20 cellular contexts compared by ENCODE assay signal in genomic region chr14:97584528-97584927, GRCh38.
A peak's percentile ranks its signal among the peaks of the same experiment; 100 is the strongest.
DNase-seq lines count a peak whose midpoint lies in the region; FAIRE-seq and TF ChIP-seq lines count a peak whose summit lies in the region.
"Had no signal": no experiment of that assay in that cellular context is flagged by ENCODE, and none has a peak within 500 bp of the region (broad histone marks: within the 10 kb centered on the region; RNA-seq: fewer than 3 reads in every experiment).

No MANE protein-coding gene starts in this region.

- no peak overlapping the region for H2AK5ac ChIP-seq in mesendoderm (ENCODE audit: low read length)

- no peaks in the 10 kb centered on the region for H3K79me1 ChIP-seq in mesendoderm (ENCODE audit: low read length)

- H3K4ac ChIP-seq in mesendoderm (ENCODE audit: low read depth, low read length), result no peak overlapping the region

- no CpG with 5 or more reads among the region's 2 CpGs for WGBS in mesendoderm (ENCODE audit: extremely low coverage, insufficient coverage, low lambda C conversion rate)

- H2BK15ac ChIP-seq in mesendoderm (replicated peaks; ENCODE audit: low read depth), result no peak overlapping the region

- no peak overlapping the region for H3K27ac ChIP-seq in mesendoderm (ENCODE audit: low read depth, low read length)
- no peak overlapping the region for H3K27ac ChIP-seq in Peyer's patch
- H3K27ac ChIP-seq: pancreas, right atrium auricular region, uterus had no signal

- no peaks in the 10 kb centered on the region for H3K79me2 ChIP-seq in mesendoderm (ENCODE audit: control insufficient read depth, insufficient read depth, low read length)

- H3K4me3 Mint-ChIP-seq in activated CD4-positive, alpha-beta T cell treated with anti-CD3 and anti-CD28 coated beads, Interleukin-2, amount 10 ng/mL, durations not matched to agents 7 days and 5 days, result no peak overlapping the region
- H3K4me3 Mint-ChIP-seq: activated CD4-positive, alpha-beta memory T cell treated with anti-CD3 and anti-CD28 coated beads for 36 hours; natural killer cell treated with Interleukin-12 subunit alpha and Interleukin-12 subunit beta and Interleukin-15 and Interleukin-18, amount 100 ng/mL, for 72 hours; stimulated activated memory B cell treated with anti-CD40 and anti-IgM and Interleukin-4, amounts not matched to agents 10 μg/mL and 1 μg/mL and 100 μg/mL, for 72 hours had no signal

- no peak overlapping the region for H4K8ac ChIP-seq in mesendoderm (ENCODE audit: low read depth, low read length)

- H3K23ac ChIP-seq in mesendoderm (ENCODE audit: low read length), result no peak overlapping the region

- peak; percentile 84 for FAIRE-seq in bronchial epithelial cell (lab: Jason Lieb, UNC)
- FAIRE-seq: A204.1, GM12891, pancreas had no signal

- H3K56ac ChIP-seq in mesendoderm (ENCODE audit: low read length), result no peak overlapping the region

- TF ChIP-seq CTCF in bronchial epithelial cell (IDR thresholded peaks at IDR 0.05; ENCODE audit: insufficient read depth, low read length, severe bottlenecking), result peak; percentile 8
- TF ChIP-seq CTCF in Peyer's patch (IDR thresholded peaks at IDR 0.05), result no peak

- no peak for TF ChIP-seq POLR2A in Peyer's patch (IDR thresholded peaks at IDR 0.05)

- DNase-seq in activated CD4-positive, alpha-beta T cell treated with anti-CD3 and anti-CD28 coated beads for 48 hours, result peak; percentile 7
- DNase-seq in activated CD4-positive, alpha-beta T cell treated with anti-CD3 and anti-CD28 coated beads, Interleukin-2, amount 10 ng/mL, durations not matched to agents 7 days and 5 days, result no peak
- DNase-seq in H7 (peak; percentile 25), bronchial epithelial cell (ENCODE audit: low read depth) (no peak), mesendoderm (peak; percentile 62), Peyer's patch (no peak), NOMO-1 treated with DMSO at 0.1 percent for 48 hours (lab: John Stamatoyannopoulos, UW; ENCODE audit: unreplicated experiment) (no peak), SHP77 treated with DMSO at 0.1 percent for 48 hours (lab: John Stamatoyannopoulos, UW) (no peak)
- DNase-seq: activated CD4-positive, alpha-beta memory T cell treated with anti-CD3 and anti-CD28 coated beads for 36 hours; foreskin fibroblast; GDM1; NCI-H69; pancreas; stimulated activated CD4-positive, alpha-beta T cell treated with anti-CD3 and anti-CD28 coated beads, Interleukin-2, amount 100 ng/mL, for 48 hours; uterus had no signal

- H3K27me3 ChIP-seq in H7 (ENCODE audit: control insufficient read depth, insufficient read depth, low read length), result no peaks in the 10 kb centered on the region
- no peaks in the 10 kb centered on the region for H3K27me3 ChIP-seq in bronchial epithelial cell (ENCODE audit: control insufficient read depth, insufficient read depth, low read length)
- H3K27me3 ChIP-seq in mesendoderm (ENCODE audit: insufficient read depth, low read length, poor library complexity), result no peaks in the 10 kb centered on the region
- no peaks in the 10 kb centered on the region for H3K27me3 ChIP-seq in Peyer's patch
- H3K27me3 ChIP-seq: pancreas, right atrium auricular region, uterus had no signal

- no peak overlapping the region for H2BK5ac ChIP-seq in mesendoderm (ENCODE audit: low read length)

- CTCF ChIA-PET in activated CD4-positive, alpha-beta T cell treated with anti-CD3 and anti-CD28 coated beads, Interleukin-2, amount 10 ng/mL, durations not matched to agents 7 days and 5 days (lab: Charles Lee), result no interaction called here

- no peaks in the 10 kb centered on the region for H3K9me3 ChIP-seq in Peyer's patch
- H3K9me3 ChIP-seq: pancreas, right atrium auricular region, uterus had no signal

- H3K36me3 ChIP-seq in H7 (replicated peaks; ENCODE audit: control insufficient read depth, insufficient read depth, low read length) (no peaks in the 10 kb centered on the region), bronchial epithelial cell (ENCODE audit: control insufficient read depth, insufficient read depth, low read length) (no peaks in the 10 kb centered on the region), mesendoderm (ENCODE audit: control insufficient read depth, insufficient read depth, low read length) (no peaks in the 10 kb centered on the region), Peyer's patch (no peaks in the 10 kb centered on the region)
- H3K36me3 ChIP-seq: pancreas, right atrium auricular region, uterus had no signal

- H3K4me1 ChIP-seq in mesendoderm (ENCODE audit: control insufficient read depth, low read depth, low read length) (no peaks in the 10 kb centered on the region), Peyer's patch (no peaks in the 10 kb centered on the region)
- H3K4me1 ChIP-seq: pancreas, right atrium auricular region, uterus had no signal

- H3K27ac Mint-ChIP-seq in activated CD4-positive, alpha-beta T cell treated with anti-CD3 and anti-CD28 coated beads, Interleukin-2, amount 10 ng/mL, durations not matched to agents 7 days and 5 days, result no peak overlapping the region
- H3K27ac Mint-ChIP-seq: activated CD4-positive, alpha-beta memory T cell treated with anti-CD3 and anti-CD28 coated beads for 36 hours; natural killer cell treated with Interleukin-12 subunit alpha and Interleukin-12 subunit beta and Interleukin-15 and Interleukin-18, amount 100 ng/mL, for 72 hours; stimulated activated memory B cell treated with anti-CD40 and anti-IgM and Interleukin-4, amounts not matched to agents 10 μg/mL and 1 μg/mL and 100 μg/mL, for 72 hours had no signal

- H3K18ac ChIP-seq in mesendoderm (ENCODE audit: low read length), result no peak overlapping the region

- peaks cover 8% of the 10 kb centered on the region for H3K4me1 Mint-ChIP-seq in activated CD4-positive, alpha-beta T cell treated with anti-CD3 and anti-CD28 coated beads, Interleukin-2, amount 10 ng/mL, durations not matched to agents 7 days and 5 days
- H3K4me1 Mint-ChIP-seq: stimulated activated memory B cell treated with anti-CD40 and anti-IgM and Interleukin-4, amounts not matched to agents 10 μg/mL and 1 μg/mL and 100 μg/mL, for 72 hours had no signal

- no peak overlapping the region for H4K5ac ChIP-seq in mesendoderm (ENCODE audit: low read length)

- peaks cover 17% of the 10 kb centered on the region for H3K9me3 Mint-ChIP-seq in activated CD4-positive, alpha-beta T cell treated with anti-CD3 and anti-CD28 coated beads, Interleukin-2, amount 10 ng/mL, durations not matched to agents 7 days and 5 days
- H3K9me3 Mint-ChIP-seq: activated CD4-positive, alpha-beta memory T cell treated with anti-CD3 and anti-CD28 coated beads for 36 hours; natural killer cell treated with Interleukin-12 subunit alpha and Interleukin-12 subunit beta and Interleukin-15 and Interleukin-18, amount 100 ng/mL, for 72 hours had no signal

- no peaks in the 10 kb centered on the region for H3K27me3 Mint-ChIP-seq in activated CD4-positive, alpha-beta T cell treated with anti-CD3 and anti-CD28 coated beads, Interleukin-2, amount 10 ng/mL, durations not matched to agents 7 days and 5 days
- H3K27me3 Mint-ChIP-seq: activated CD4-positive, alpha-beta memory T cell treated with anti-CD3 and anti-CD28 coated beads for 36 hours; natural killer cell treated with Interleukin-12 subunit alpha and Interleukin-12 subunit beta and Interleukin-15 and Interleukin-18, amount 100 ng/mL, for 72 hours; stimulated activated memory B cell treated with anti-CD40 and anti-IgM and Interleukin-4, amounts not matched to agents 10 μg/mL and 1 μg/mL and 100 μg/mL, for 72 hours had no signal

- no peak overlapping the region for H3K4me2 ChIP-seq in mesendoderm (ENCODE audit: low read length)

- H2BK120ac ChIP-seq in mesendoderm (ENCODE audit: low read depth, low read length), result no peak overlapping the region

- POLR2A ChIA-PET in activated CD4-positive, alpha-beta T cell treated with anti-CD3 and anti-CD28 coated beads, Interleukin-2, amount 10 ng/mL, durations not matched to agents 7 days and 5 days (lab: Charles Lee), result no interaction called here

- H3K9ac ChIP-seq in mesendoderm (ENCODE audit: low read length), result no peak overlapping the region

- H3K36me3 Mint-ChIP-seq in activated CD4-positive, alpha-beta T cell treated with anti-CD3 and anti-CD28 coated beads, Interleukin-2, amount 10 ng/mL, durations not matched to agents 7 days and 5 days (ENCODE audit: low read depth), result peaks cover 6% of the 10 kb centered on the region
- H3K36me3 Mint-ChIP-seq: activated CD4-positive, alpha-beta memory T cell treated with anti-CD3 and anti-CD28 coated beads for 36 hours; natural killer cell treated with Interleukin-12 subunit alpha and Interleukin-12 subunit beta and Interleukin-15 and Interleukin-18, amount 100 ng/mL, for 72 hours; stimulated activated memory B cell treated with anti-CD40 and anti-IgM and Interleukin-4, amounts not matched to agents 10 μg/mL and 1 μg/mL and 100 μg/mL, for 72 hours had no signal

- H3K4me3 ChIP-seq in H7 (ENCODE audit: insufficient read depth, low read depth, low read length) (no peak overlapping the region), bronchial epithelial cell (ENCODE audit: low read depth, low read length) (no peak overlapping the region), mesendoderm (ENCODE audit: low read length) (no peak overlapping the region), Peyer's patch (no peak overlapping the region)
- H3K4me3 ChIP-seq: pancreas, right atrium auricular region, uterus had no signal

Comparison
In these comparisons a context has a peak if more than half of its experiments do, and no peak if none do; other contexts are left out.
1. DNase-seq: peak in activated CD4-positive, alpha-beta T cell treated with anti-CD3 and anti-CD28 coated beads for 48 hours (single experiment), H7 (single experiment) and mesendoderm (single experiment); none in activated CD4-positive, alpha-beta T cell treated with anti-CD3 and anti-CD28 coated beads, Interleukin-2, amount 10 ng/mL, durations not matched to agents 7 days and 5 days (single experiment), bronchial epithelial cell (single experiment), Peyer's patch (0 of 3), NOMO-1 treated with DMSO at 0.1 percent for 48 hours (single experiment) and SHP77 treated with DMSO at 0.1 percent for 48 hours (single experiment).